ENCODE assay signal across 1 cellular context in genomic region chr15:76336254-76337046, GRCh38.
TF ChIP-seq lines count a peak whose summit lies in the region.

Gene ISL2 (plus strand): TSS chr15:76336773. CDS start chr15:76336884, 111 bp downstream.

TF ChIP-seq in K562, 482 proteins besides CTCF, POLR2A, EP300 and RAD21 (continued from another document and continues in another):
- no peak for TF ChIP-seq TSHZ1 (CRISPR knock-in tag; IDR thresholded peaks at IDR 0.05)
- no peak for TF ChIP-seq ZNF699 (CRISPR knock-in tag; IDR thresholded peaks at IDR 0.05; ENCODE audit: insufficient replicate concordance)
- no peak for TF ChIP-seq ZC3H8 (IDR thresholded peaks at IDR 0.05)
- TF ChIP-seq ZNF134 (CRISPR knock-in tag; conservative IDR thresholded peaks at IDR 0.05), result 0 out of 2 replicates have a peak, but pooled peaks have one; percentile 16
- TF ChIP-seq CREB1 (IDR thresholded peaks at IDR 0.05), result peak; percentile 94
- TF ChIP-seq CREB1 (CRISPR knock-in tag; IDR thresholded peaks at IDR 0.05), result peak; percentile 93
- TF ChIP-seq FOS (IDR thresholded peaks at IDR 0.05; ENCODE audit: extremely low read depth, insufficient read length), result peak; percentile 42
- TF ChIP-seq, protein P1, sequence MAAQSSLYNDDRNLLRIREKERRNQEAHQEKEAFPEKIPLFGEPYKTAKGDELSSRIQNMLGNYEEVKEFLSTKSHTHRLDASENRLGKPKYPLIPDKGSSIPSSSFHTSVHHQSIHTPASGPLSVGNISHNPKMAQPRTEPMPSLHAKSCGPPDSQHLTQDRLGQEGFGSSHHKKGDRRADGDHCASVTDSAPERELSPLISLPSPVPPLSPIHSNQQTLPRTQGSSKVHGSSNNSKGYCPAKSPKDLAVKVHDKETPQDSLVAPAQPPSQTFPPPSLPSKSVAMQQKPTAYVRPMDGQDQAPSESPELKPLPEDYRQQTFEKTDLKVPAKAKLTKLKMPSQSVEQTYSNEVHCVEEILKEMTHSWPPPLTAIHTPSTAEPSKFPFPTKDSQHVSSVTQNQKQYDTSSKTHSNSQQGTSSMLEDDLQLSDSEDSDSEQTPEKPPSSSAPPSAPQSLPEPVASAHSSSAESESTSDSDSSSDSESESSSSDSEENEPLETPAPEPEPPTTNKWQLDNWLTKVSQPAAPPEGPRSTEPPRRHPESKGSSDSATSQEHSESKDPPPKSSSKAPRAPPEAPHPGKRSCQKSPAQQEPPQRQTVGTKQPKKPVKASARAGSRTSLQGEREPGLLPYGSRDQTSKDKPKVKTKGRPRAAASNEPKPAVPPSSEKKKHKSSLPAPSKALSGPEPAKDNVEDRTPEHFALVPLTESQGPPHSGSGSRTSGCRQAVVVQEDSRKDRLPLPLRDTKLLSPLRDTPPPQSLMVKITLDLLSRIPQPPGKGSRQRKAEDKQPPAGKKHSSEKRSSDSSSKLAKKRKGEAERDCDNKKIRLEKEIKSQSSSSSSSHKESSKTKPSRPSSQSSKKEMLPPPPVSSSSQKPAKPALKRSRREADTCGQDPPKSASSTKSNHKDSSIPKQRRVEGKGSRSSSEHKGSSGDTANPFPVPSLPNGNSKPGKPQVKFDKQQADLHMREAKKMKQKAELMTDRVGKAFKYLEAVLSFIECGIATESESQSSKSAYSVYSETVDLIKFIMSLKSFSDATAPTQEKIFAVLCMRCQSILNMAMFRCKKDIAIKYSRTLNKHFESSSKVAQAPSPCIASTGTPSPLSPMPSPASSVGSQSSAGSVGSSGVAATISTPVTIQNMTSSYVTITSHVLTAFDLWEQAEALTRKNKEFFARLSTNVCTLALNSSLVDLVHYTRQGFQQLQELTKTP (IDR thresholded peaks at IDR 0.05; ENCODE audit: low read depth in 1 of 2, partially characterized antibody in 2 of 2), result no peak
- no peak for TF ChIP-seq TRIM24 (IDR thresholded peaks at IDR 0.05)
- no peak for TF ChIP-seq BACH1 (tag; IDR thresholded peaks at IDR 0.05)
- TF ChIP-seq RNF2 (IDR thresholded peaks at IDR 0.05), result no peak
- no peak for TF ChIP-seq NCOA6 (IDR thresholded peaks at IDR 0.05)
- peak; percentile 6; the same call in 1 of the 2 replicates for TF ChIP-seq L3MBTL2 (IDR thresholded peaks at IDR 0.05)
- 0 out of 2 replicates have a peak, but pooled peaks have one; percentile 10 for TF ChIP-seq NFIC (IDR thresholded peaks at IDR 0.05)
- TF ChIP-seq NR2F6 (CRISPR knock-in tag; IDR thresholded peaks at IDR 0.05), result no peak
- TF ChIP-seq KLF13 (tag; IDR thresholded peaks at IDR 0.05; ENCODE audit: borderline replicate concordance, low read depth), result no peak
- TF ChIP-seq, protein P2, sequence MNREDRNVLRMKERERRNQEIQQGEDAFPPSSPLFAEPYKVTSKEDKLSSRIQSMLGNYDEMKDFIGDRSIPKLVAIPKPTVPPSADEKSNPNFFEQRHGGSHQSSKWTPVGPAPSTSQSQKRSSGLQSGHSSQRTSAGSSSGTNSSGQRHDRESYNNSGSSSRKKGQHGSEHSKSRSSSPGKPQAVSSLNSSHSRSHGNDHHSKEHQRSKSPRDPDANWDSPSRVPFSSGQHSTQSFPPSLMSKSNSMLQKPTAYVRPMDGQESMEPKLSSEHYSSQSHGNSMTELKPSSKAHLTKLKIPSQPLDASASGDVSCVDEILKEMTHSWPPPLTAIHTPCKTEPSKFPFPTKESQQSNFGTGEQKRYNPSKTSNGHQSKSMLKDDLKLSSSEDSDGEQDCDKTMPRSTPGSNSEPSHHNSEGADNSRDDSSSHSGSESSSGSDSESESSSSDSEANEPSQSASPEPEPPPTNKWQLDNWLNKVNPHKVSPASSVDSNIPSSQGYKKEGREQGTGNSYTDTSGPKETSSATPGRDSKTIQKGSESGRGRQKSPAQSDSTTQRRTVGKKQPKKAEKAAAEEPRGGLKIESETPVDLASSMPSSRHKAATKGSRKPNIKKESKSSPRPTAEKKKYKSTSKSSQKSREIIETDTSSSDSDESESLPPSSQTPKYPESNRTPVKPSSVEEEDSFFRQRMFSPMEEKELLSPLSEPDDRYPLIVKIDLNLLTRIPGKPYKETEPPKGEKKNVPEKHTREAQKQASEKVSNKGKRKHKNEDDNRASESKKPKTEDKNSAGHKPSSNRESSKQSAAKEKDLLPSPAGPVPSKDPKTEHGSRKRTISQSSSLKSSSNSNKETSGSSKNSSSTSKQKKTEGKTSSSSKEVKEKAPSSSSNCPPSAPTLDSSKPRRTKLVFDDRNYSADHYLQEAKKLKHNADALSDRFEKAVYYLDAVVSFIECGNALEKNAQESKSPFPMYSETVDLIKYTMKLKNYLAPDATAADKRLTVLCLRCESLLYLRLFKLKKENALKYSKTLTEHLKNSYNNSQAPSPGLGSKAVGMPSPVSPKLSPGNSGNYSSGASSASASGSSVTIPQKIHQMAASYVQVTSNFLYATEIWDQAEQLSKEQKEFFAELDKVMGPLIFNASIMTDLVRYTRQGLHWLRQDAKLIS (CRISPR knock-in tag; IDR thresholded peaks at IDR 0.05), result peak; percentile 41; the same call in 1 of the 2 replicates
- TF ChIP-seq, protein P3, sequence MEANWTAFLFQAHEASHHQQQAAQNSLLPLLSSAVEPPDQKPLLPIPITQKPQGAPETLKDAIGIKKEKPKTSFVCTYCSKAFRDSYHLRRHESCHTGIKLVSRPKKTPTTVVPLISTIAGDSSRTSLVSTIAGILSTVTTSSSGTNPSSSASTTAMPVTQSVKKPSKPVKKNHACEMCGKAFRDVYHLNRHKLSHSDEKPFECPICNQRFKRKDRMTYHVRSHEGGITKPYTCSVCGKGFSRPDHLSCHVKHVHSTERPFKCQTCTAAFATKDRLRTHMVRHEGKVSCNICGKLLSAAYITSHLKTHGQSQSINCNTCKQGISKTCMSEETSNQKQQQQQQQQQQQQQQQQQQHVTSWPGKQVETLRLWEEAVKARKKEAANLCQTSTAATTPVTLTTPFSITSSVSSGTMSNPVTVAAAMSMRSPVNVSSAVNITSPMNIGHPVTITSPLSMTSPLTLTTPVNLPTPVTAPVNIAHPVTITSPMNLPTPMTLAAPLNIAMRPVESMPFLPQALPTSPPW (CRISPR knock-in tag; IDR thresholded peaks at IDR 0.05), result peak; percentile 94
- no peak for TF ChIP-seq E2F3 (CRISPR knock-in tag; IDR thresholded peaks at IDR 0.05)
- TF ChIP-seq, protein P4, sequence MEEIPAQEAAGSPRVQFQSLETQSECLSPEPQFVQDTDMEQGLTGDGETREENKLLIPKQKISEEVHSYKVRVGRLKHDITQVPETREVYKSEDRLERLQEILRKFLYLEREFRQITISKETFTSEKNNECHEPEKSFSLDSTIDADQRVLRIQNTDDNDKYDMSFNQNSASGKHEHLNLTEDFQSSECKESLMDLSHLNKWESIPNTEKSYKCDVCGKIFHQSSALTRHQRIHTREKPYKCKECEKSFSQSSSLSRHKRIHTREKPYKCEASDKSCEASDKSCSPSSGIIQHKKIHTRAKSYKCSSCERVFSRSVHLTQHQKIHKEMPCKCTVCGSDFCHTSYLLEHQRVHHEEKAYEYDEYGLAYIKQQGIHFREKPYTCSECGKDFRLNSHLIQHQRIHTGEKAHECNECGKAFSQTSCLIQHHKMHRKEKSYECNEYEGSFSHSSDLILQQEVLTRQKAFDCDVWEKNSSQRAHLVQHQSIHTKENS (CRISPR knock-in tag; IDR thresholded peaks at IDR 0.05), result no peak
- TF ChIP-seq BHLHE40 (IDR thresholded peaks at IDR 0.05; ENCODE audit: low read length), result peak; percentile 55
- TF ChIP-seq TCF7L2 (IDR thresholded peaks at IDR 0.05; ENCODE audit: low read depth, low read length), result no peak
- no peak for TF ChIP-seq ZKSCAN8 (CRISPR knock-in tag; IDR thresholded peaks at IDR 0.05)
- TF ChIP-seq, protein P5, sequence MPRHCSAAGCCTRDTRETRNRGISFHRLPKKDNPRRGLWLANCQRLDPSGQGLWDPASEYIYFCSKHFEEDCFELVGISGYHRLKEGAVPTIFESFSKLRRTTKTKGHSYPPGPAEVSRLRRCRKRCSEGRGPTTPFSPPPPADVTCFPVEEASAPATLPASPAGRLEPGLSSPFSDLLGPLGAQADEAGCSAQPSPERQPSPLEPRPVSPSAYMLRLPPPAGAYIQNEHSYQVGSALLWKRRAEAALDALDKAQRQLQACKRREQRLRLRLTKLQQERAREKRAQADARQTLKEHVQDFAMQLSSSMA (CRISPR knock-in tag; IDR thresholded peaks at IDR 0.05), result no peak
- peak; percentile 59; the same call in 1 of the 2 replicates for TF ChIP-seq NCOA1 (IDR thresholded peaks at IDR 0.05; ENCODE audit: low read depth)
- TF ChIP-seq, protein P6, sequence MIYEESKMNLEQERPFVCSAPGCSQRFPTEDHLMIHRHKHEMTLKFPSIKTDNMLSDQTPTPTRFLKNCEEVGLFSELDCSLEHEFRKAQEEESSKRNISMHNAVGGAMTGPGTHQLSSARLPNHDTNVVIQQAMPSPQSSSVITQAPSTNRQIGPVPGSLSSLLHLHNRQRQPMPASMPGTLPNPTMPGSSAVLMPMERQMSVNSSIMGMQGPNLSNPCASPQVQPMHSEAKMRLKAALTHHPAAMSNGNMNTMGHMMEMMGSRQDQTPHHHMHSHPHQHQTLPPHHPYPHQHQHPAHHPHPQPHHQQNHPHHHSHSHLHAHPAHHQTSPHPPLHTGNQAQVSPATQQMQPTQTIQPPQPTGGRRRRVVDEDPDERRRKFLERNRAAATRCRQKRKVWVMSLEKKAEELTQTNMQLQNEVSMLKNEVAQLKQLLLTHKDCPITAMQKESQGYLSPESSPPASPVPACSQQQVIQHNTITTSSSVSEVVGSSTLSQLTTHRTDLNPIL (CRISPR knock-in tag; IDR thresholded peaks at IDR 0.05), result no peak
- no peak for TF ChIP-seq IRF2 (CRISPR knock-in tag; IDR thresholded peaks at IDR 0.05)
- no peak for TF ChIP-seq KLF10 (CRISPR knock-in tag; IDR thresholded peaks at IDR 0.05)
- TF ChIP-seq MXI1 (IDR thresholded peaks at IDR 0.05; ENCODE audit: low read depth, low read length), result no peak
- no peak for TF ChIP-seq CHD4 (IDR thresholded peaks at IDR 0.05; ENCODE audit: insufficient read depth, insufficient replicate concordance, low read depth, low read length, poor library complexity, severe bottlenecking)
- peak; percentile 59 to 62; a peak in 3 of 4 replicates for TF ChIP-seq KDM1A (IDR thresholded peaks at IDR 0.05)
- no peak for TF ChIP-seq MITF (IDR thresholded peaks at IDR 0.05)
- TF ChIP-seq SIN3A (IDR thresholded peaks at IDR 0.05; ENCODE audit: borderline replicate concordance in 2 of 2, control insufficient read depth in 1 of 2, low read depth in 2 of 2, low read length in 2 of 2), result peak in 1 of 2 experiments; percentile 27; a peak in 2 of 4 replicates
- no peak for TF ChIP-seq TSC22D4 (tag; IDR thresholded peaks at IDR 0.05)
- no peak for TF ChIP-seq ZNF280B (CRISPR knock-in tag; IDR thresholded peaks at IDR 0.05)
- no peak for TF ChIP-seq MED1 (CRISPR knock-in tag; IDR thresholded peaks at IDR 0.05; ENCODE audit: borderline replicate concordance)
- no peak for TF ChIP-seq TFAM (CRISPR knock-in tag; conservative IDR thresholded peaks at IDR 0.05)
- no peak for TF ChIP-seq CBFB (CRISPR knock-in tag; IDR thresholded peaks at IDR 0.05)
- TF ChIP-seq ETV1 (tag; conservative IDR thresholded peaks at IDR 0.05; ENCODE audit: low read depth), result no peak
- TF ChIP-seq OTX1 (CRISPR knock-in tag; IDR thresholded peaks at IDR 0.05), result no peak
- TF ChIP-seq RBM25 (IDR thresholded peaks at IDR 0.05; ENCODE audit: low read depth, low read length, severe bottlenecking), result no peak
- TF ChIP-seq SMARCA4 (IDR thresholded peaks at IDR 0.05), result no peak
- TF ChIP-seq HNRNPLL (IDR thresholded peaks at IDR 0.05; ENCODE audit: low read depth, low read length, poor library complexity, severe bottlenecking), result peak; percentile 86
- peak; percentile 97 for TF ChIP-seq ZNF740 (CRISPR knock-in tag; IDR thresholded peaks at IDR 0.05)
- TF ChIP-seq ZNF740 (tag; IDR thresholded peaks at IDR 0.05), result peak in 1 of 2 experiments; percentile 93; a peak in 2 of 4 replicates
